ENCODE assay signal across 8 cellular contexts in genomic region chr14:70941637-70942341, GRCh38. TPM values are rescaled to one million over a fixed set of nuclear protein-coding genes. Genes with fewer than 3 reads are reported as not detected.
A peak's percentile ranks its signal among the peaks of the same experiment; 100 is the strongest.
DNase-seq lines count a peak whose midpoint lies in the region; ATAC-seq and TF ChIP-seq lines count a peak whose summit lies in the region.
"Not testable (repeated sequence)": the region's sequence is repeated elsewhere in the genome, so short reads cannot be mapped to it uniquely, and the experiment has no call there.

No MANE protein-coding gene starts in this region.

- not testable (repeated sequence) for ATAC-seq in activated CD4-positive, alpha-beta T cell treated with anti-CD3 and anti-CD28 coated beads for 36 hours; natural killer cell

- H3K4me3 Mint-ChIP-seq in activated CD4-positive, alpha-beta T cell treated with anti-CD3 and anti-CD28 coated beads for 36 hours, result not testable (repeated sequence)
- H3K4me3 Mint-ChIP-seq in endothelial cell (ENCODE audit: unreplicated experiment) (peak overlapping the region; percentile 15), natural killer cell (peak overlapping the region; percentile 70)

- H3K4me3 ChIP-seq in Jurkat, Clone E6-1 (ENCODE audit: low read length), result peak overlapping the region; percentile 35

- peak overlapping the region; percentile 80 for H3K27ac Mint-ChIP-seq in activated CD4-positive, alpha-beta T cell treated with anti-CD3 and anti-CD28 coated beads for 36 hours
- H3K27ac Mint-ChIP-seq in endothelial cell (ENCODE audit: unreplicated experiment), result not testable (repeated sequence)
- H3K27ac Mint-ChIP-seq in natural killer cell, result peak overlapping the region; percentile 81 to 82

- peaks cover 68% of the 10 kb centered on the region for H3K4me1 Mint-ChIP-seq in activated CD4-positive, alpha-beta T cell treated with anti-CD3 and anti-CD28 coated beads for 36 hours
- not testable (repeated sequence) for H3K4me1 Mint-ChIP-seq in endothelial cell (ENCODE audit: unreplicated experiment)
- H3K4me1 Mint-ChIP-seq in natural killer cell, result peaks cover 64 to 71% of the 10 kb centered on the region in 2 donors

- intact Hi-C loops in activated CD4-positive, alpha-beta T cell treated with anti-CD3 and anti-CD28 coated beads for 36 hours (cut with DNase I, micrococcal nuclease), result not testable (repeated sequence)
- intact Hi-C loops in natural killer cell (cut with micrococcal nuclease), result loop anchor here (5.0 kb wide), 1 partner anchor 34 kb away; the partner anchor contains the start of gene PCNX1

- POLR2A ChIA-PET in activated CD4-positive, alpha-beta T cell treated with anti-CD3 and anti-CD28 coated beads for 36 hours (lab: Charles Lee), result not testable (repeated sequence)

- H3K27me3 Mint-ChIP-seq in activated CD4-positive, alpha-beta T cell treated with anti-CD3 and anti-CD28 coated beads for 36 hours; endothelial cell (ENCODE audit: unreplicated experiment); natural killer cell (ENCODE audit: low read depth in 2 of 2): not testable (repeated sequence)

- TF ChIP-seq CTCF in endothelial cell (IDR thresholded peaks at IDR 0.05; ENCODE audit: unreplicated experiment); natural killer cell (IDR thresholded peaks at IDR 0.05): not testable (repeated sequence)

- CTCF ChIA-PET in activated CD4-positive, alpha-beta T cell treated with anti-CD3 and anti-CD28 coated beads for 36 hours (lab: Charles Lee), result interaction anchor here (0.9 to 3.0 kb wide), 10 partner anchors 10 to 124 kb away, joined by 3 to 12 read pairs (median 4); no protein-coding TSS in a partner anchor

- DNase-seq in Jurkat, Clone E6-1 (ENCODE audit: low read depth, low spot score), result peak; percentile 84
- DNase-seq in activated CD4-positive, alpha-beta T cell treated with anti-CD3 and anti-CD28 coated beads for 36 hours, result peak; percentile 79
- peak; percentile 36 for DNase-seq in activated T-cell treated with anti-CD3 and anti-CD28 coated beads for 24 hours (ENCODE audit: low read depth)
- peak; percentile 3 to 83 (median 42) for DNase-seq in activated naive CD4-positive, alpha-beta T cell (lab: John Stamatoyannopoulos, UW)
- not testable (repeated sequence) for DNase-seq in endothelial cell (ENCODE audit: low spot score)
- peak; percentile 39 for DNase-seq in natural killer cell
- DNase-seq in stimulated activated CD4-positive, alpha-beta T cell treated with anti-CD3 and anti-CD28 coated beads, TNF-alpha, amount 100 ng/mL, for 1 hour (ENCODE audit: low read depth in 3 of 3, low spot score in 1 of 3), result peak; percentile 17 to 59 (median 51)
- DNase-seq in stimulated activated naive CD4-positive, alpha-beta T cell treated with Interleukin-2 at 50 U/mL for 16 hours (lab: John Stamatoyannopoulos, UW), result peak; percentile 72

- peaks cover 79% of the 10 kb centered on the region for H3K36me3 Mint-ChIP-seq in activated CD4-positive, alpha-beta T cell treated with anti-CD3 and anti-CD28 coated beads for 36 hours (ENCODE audit: low read depth)
- H3K36me3 Mint-ChIP-seq in endothelial cell (ENCODE audit: low read depth, unreplicated experiment), result peaks cover 44% of the 10 kb centered on the region
- peaks cover 21% of the 10 kb centered on the region for H3K36me3 Mint-ChIP-seq in natural killer cell

- peaks cover 45% of the 10 kb centered on the region for H3K9me3 Mint-ChIP-seq in activated CD4-positive, alpha-beta T cell treated with anti-CD3 and anti-CD28 coated beads for 36 hours (ENCODE audit: low read depth)
- H3K9me3 Mint-ChIP-seq in endothelial cell (ENCODE audit: unreplicated experiment), result peaks cover 19% of the 10 kb centered on the region
- not testable (repeated sequence) for H3K9me3 Mint-ChIP-seq in natural killer cell

RNA-seq across cellular contexts. Expression of gene PCNX1, which starts 34.5 kb away (rescaled TPM):
- 15.4 TPM for polyA plus RNA-seq in Jurkat, Clone E6-1 (2012; ENCODE audit: insufficient read depth, insufficient read length)
- 10 to 100 TPM; 38.4 to 57.9 TPM for total RNA-seq in activated CD4-positive, alpha-beta T cell treated with anti-CD3 and anti-CD28 coated beads for 36 hours
- 68.8 TPM for total RNA-seq in endothelial cell (ENCODE audit: unreplicated experiment)
- total RNA-seq in natural killer cell, result 100 to 1,000 TPM in 2 of 3 donors, 10 to 100 TPM in 1; 79.8 to 124 (median 119) TPM
